27 cellular contexts compared by ENCODE assay signal in the genomic region with DNA sequence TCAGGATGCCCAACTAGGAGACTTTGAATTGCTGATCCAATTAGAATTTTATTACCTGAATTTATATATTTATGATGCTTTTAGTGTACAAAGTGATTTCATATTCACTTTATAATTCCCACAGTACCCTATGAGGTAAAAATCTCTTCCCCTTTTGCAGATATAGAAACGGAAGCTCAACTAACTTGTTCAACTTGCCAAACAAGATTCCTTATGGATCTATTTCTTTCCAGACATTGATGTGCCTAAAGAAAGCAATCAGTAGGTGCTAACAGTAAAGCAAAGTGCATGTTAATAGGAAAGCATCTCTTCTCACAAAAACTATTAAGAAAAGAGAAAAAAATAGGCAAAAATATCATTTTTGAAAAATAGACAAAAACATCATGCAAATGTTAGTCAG.
"Had no signal": no experiment of that assay in that cellular context is flagged by ENCODE, and none has a peak within 500 bp of the region (broad histone marks: within the 10 kb centered on the region; RNA-seq: fewer than 3 reads in every experiment).

No MANE protein-coding gene starts in this region.

- H3K36me3 ChIP-seq: left lung, lower lobe of right lung, ovary, right atrium auricular region, right lobe of liver, stomach, thyroid gland, transverse colon, uterus had no signal

- H3K36me3 Mint-ChIP-seq: immature natural killer cell; naive thymus-derived CD8-positive, alpha-beta T cell; stimulated activated memory B cell treated with anti-CD40 and anti-IgM and Interleukin-4, amounts not matched to agents 10 μg/mL and 1 μg/mL and 100 μg/mL, for 72 hours had no signal

- H3K4me2 ChIP-seq: smooth muscle cell had no signal

- H3K9me3 ChIP-seq: left lung, lower lobe of right lung, ovary, right atrium auricular region, right lobe of liver, stomach, testis, thyroid gland, transverse colon, uterus had no signal

- DNase-seq: hypothalamus; immature natural killer cell; kidney; left colon; left lung; lower lobe of right lung; mesenchymal stem cell; naive thymus-derived CD8-positive, alpha-beta T cell; nucleus accumbens; ovary; right lobe of liver; stimulated activated CD4-positive, alpha-beta T cell treated with anti-CD3 and anti-CD28 coated beads, Interleukin-1b, Interleukin-23, amount 100 ng/mL, for 48 hours; stimulated activated CD4-positive, alpha-beta T cell treated with anti-CD3 and anti-CD28 coated beads, Interleukin-2, amount 100 ng/mL, for 48 hours; stimulated activated CD4-positive, alpha-beta T cell treated with anti-CD3 and anti-CD28 coated beads, Interleukin-4, amount 100 ng/mL, for 4 hours; stimulated activated CD8-positive, alpha-beta memory T cell treated with anti-CD3 and anti-CD28 coated beads, Interleukin-4, amount 100 ng/mL, for 48 hours; stimulated activated naive CD4-positive, alpha-beta T cell treated with Interleukin-2 at 50 U/mL for 16 hours; stomach; testis; thyroid gland; transverse colon; uterus had no signal

- H3K27me3 ChIP-seq: left lung, ovary, right atrium auricular region, right lobe of liver, stomach, testis, thyroid gland, transverse colon, uterus had no signal

- H3K27ac Mint-ChIP-seq: immature natural killer cell; naive thymus-derived CD8-positive, alpha-beta T cell; nephron; progenitor cell of endocrine pancreas; stimulated activated memory B cell treated with anti-CD40 and anti-IgM and Interleukin-4, amounts not matched to agents 10 μg/mL and 1 μg/mL and 100 μg/mL, for 72 hours had no signal

- H3K4me1 ChIP-seq: left lung, lower lobe of right lung, right atrium auricular region, right lobe of liver, uterus had no signal

- H3K9me3 Mint-ChIP-seq: nephron; stimulated activated memory B cell treated with anti-CD40 and anti-IgM and Interleukin-4, amounts not matched to agents 10 μg/mL and 1 μg/mL and 100 μg/mL, for 72 hours had no signal

- H3K4me3 Mint-ChIP-seq: immature natural killer cell; naive thymus-derived CD8-positive, alpha-beta T cell; nephron; neural crest cell; stimulated activated memory B cell treated with anti-CD40 and anti-IgM and Interleukin-4, amounts not matched to agents 10 μg/mL and 1 μg/mL and 100 μg/mL, for 72 hours had no signal

- H3K27ac ChIP-seq: left lung, lower lobe of right lung, ovary, right atrium auricular region, right lobe of liver, stomach, testis, thyroid gland, transverse colon, uterus had no signal

- H3K27me3 Mint-ChIP-seq: progenitor cell of endocrine pancreas; stimulated activated memory B cell treated with anti-CD40 and anti-IgM and Interleukin-4, amounts not matched to agents 10 μg/mL and 1 μg/mL and 100 μg/mL, for 72 hours had no signal

- ATAC-seq: left colon; left lung; lower lobe of right lung; naive thymus-derived CD8-positive, alpha-beta T cell; right lobe of liver; stimulated activated memory B cell treated with anti-CD40 and anti-IgM and Interleukin-4, amounts not matched to agents 10 μg/mL and 1 μg/mL and 100 μg/mL, for 72 hours had no signal

- H3K4me3 ChIP-seq: left lung, lower lobe of right lung, ovary, right atrium auricular region, right lobe of liver, smooth muscle cell, stomach, testis, thyroid gland, transverse colon, uterus had no signal

- H3K4me1 Mint-ChIP-seq: immature natural killer cell had no signal
